In the genomic region with DNA sequence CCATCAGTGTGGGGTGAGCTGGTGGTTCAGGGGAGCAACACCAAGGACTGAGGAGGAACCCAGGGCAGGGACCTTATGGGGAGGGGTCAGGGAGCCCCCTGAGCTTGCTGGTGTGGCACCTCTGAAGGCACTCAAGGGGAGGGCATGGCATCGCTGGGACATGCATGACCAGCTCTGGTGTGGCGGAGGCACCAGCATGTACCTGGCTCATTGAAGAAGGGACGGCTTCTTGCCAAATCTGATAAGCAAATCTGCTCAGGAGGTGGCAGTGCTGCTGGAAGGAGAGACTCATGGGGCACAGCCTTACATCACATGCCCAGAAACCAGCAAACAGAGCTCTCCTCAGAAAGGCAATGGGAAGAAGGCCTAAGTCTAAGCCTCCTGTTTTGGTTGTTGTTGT, we compare ENCODE assay signal across 16 cellular contexts.
DNase-seq lines count a peak whose midpoint lies in the region; ATAC-seq and TF ChIP-seq lines count a peak whose summit lies in the region.
"Had no signal": no experiment of that assay in that cellular context is flagged by ENCODE, and none has a peak within 500 bp of the region (broad histone marks: within the 10 kb centered on the region; RNA-seq: fewer than 3 reads in every experiment).

No MANE protein-coding gene starts in this region.

- no peak overlapping the region for H4K8ac ChIP-seq in neuronal stem cell (ENCODE audit: low read depth, low read length)

- H3K14ac ChIP-seq in neuronal stem cell (ENCODE audit: low read length), result peak overlapping the region; percentile 26

- no peak overlapping the region for H2AFZ ChIP-seq in neuronal stem cell (ENCODE audit: low read length)
- H2AFZ ChIP-seq: GM23338 had no signal

- peaks cover 8 to 11% of the 10 kb centered on the region in 2 donors for H3K4me1 ChIP-seq in neuronal stem cell (ENCODE audit: control insufficient read depth in 2 of 2, insufficient read depth in 1 of 2, low read depth in 1 of 2, low read length in 2 of 2)
- H3K4me1 ChIP-seq in upper lobe of right lung, result no peaks in the 10 kb centered on the region
- peaks cover 4% of the 10 kb centered on the region for H3K4me1 ChIP-seq in colonic mucosa
- H3K4me1 ChIP-seq: BLaER1 had no signal

- no peak overlapping the region for H2BK120ac ChIP-seq in neuronal stem cell (ENCODE audit: low read depth, low read length)

- no peaks in the 10 kb centered on the region for H3K27me3 ChIP-seq in neuronal stem cell (ENCODE audit: control insufficient read depth in 3 of 3, insufficient read depth in 3 of 3, low read depth in 1 of 3, low read length in 3 of 3)
- H3K27me3 ChIP-seq in upper lobe of right lung, result no peaks in the 10 kb centered on the region
- no peaks in the 10 kb centered on the region for H3K27me3 ChIP-seq in colonic mucosa
- H3K27me3 ChIP-seq: BLaER1 had no signal

- peak; percentile 5 for DNase-seq in HT-29 (ENCODE audit: low spot score)
- no peak for DNase-seq in neuronal stem cell (ENCODE audit: low spot score)
- no peak for DNase-seq in upper lobe of right lung
- DNase-seq in NCI-H2227 treated with DMSO at 0.1 percent for 48 hours (lab: John Stamatoyannopoulos, UW), result no peak
- DNase-seq in colonic mucosa, result no peak
- DNase-seq: 8988T; CD4-positive, alpha-beta memory T cell; DMS153; DMS79; GDM1; HCEC 1CT had no signal

- no peak overlapping the region for H3K4me2 ChIP-seq in neuronal stem cell (ENCODE audit: insufficient read depth, low read length, poor library complexity, severe bottlenecking)
- H3K4me2 ChIP-seq: BLaER1, GM23338 had no signal

- H3K9ac ChIP-seq in neuronal stem cell (ENCODE audit: low read depth, low read length, poor library complexity), result no peak overlapping the region
- H3K9ac ChIP-seq in colonic mucosa (ENCODE audit: low read depth in 2 of 2, low read length in 2 of 2), result no peak overlapping the region
- H3K9ac ChIP-seq: BLaER1 had no signal

- peak overlapping the region; percentile 59 for H2BK15ac ChIP-seq in neuronal stem cell (ENCODE audit: low read length)

- no peak overlapping the region for H3K4ac ChIP-seq in neuronal stem cell (ENCODE audit: low read length)

- no peak overlapping the region for H3K23ac ChIP-seq in neuronal stem cell (ENCODE audit: low read depth, low read length, poor library complexity)

- peak overlapping the region in 1 of 2 donors; percentile 4 for H3K4me3 ChIP-seq in neuronal stem cell (ENCODE audit: low read length in 2 of 2)
- no peak overlapping the region for H3K4me3 ChIP-seq in upper lobe of right lung
- H3K4me3 ChIP-seq in colonic mucosa, result no peak overlapping the region
- H3K4me3 ChIP-seq: BLaER1, GM23338 had no signal

- ATAC-seq in esophagus mucosa (peak; percentile 22), upper lobe of right lung (peak; percentile 73), SK-N-SH treated with all-trans-retinoic acid at 6 μM for 48 hours (no peak), HG03432 (IDR thresholded peaks at IDR 0.05; ENCODE audit: unreplicated experiment) (no peak)
- ATAC-seq: GM23338 had no signal

- H2AK5ac ChIP-seq in neuronal stem cell (ENCODE audit: low read depth, low read length), result peak overlapping the region; percentile 42

- intact Hi-C loops in upper lobe of right lung (cut with DNase I) (no loop called here), colonic mucosa (cut with DNase I) (no loop called here)

- peak overlapping the region; percentile 46 for H2BK5ac ChIP-seq in neuronal stem cell (ENCODE audit: low read length)

- H3K18ac ChIP-seq in neuronal stem cell (ENCODE audit: low read length), result no peak overlapping the region

- TF ChIP-seq CTCF in upper lobe of right lung (IDR thresholded peaks at IDR 0.05) (no peak), colonic mucosa (IDR thresholded peaks at IDR 0.05) (no peak)

- H4K91ac ChIP-seq in neuronal stem cell (ENCODE audit: low read depth, low read length, poor library complexity), result no peak overlapping the region

- WGBS in neuronal stem cell (ENCODE audit: extremely low coverage in 2 of 2, insufficient read length in 2 of 2, insufficient replicate concordance in 1 of 2), 2 donors, result no CpG with 5 or more reads among the region's 3 CpGs

- H3K27ac ChIP-seq in neuronal stem cell (replicated peaks; ENCODE audit: low read length) (no peak overlapping the region), upper lobe of right lung (no peak overlapping the region), colonic mucosa (no peak overlapping the region)
- H3K27ac ChIP-seq: BLaER1 had no signal

- peaks cover 0 to 6% of the 10 kb centered on the region in 2 donors for H3K36me3 ChIP-seq in neuronal stem cell (replicated peaks in 1 of 2; ENCODE audit: control insufficient read depth in 2 of 2, insufficient read depth in 2 of 2, low read length in 2 of 2)
- H3K36me3 ChIP-seq in upper lobe of right lung, result no peaks in the 10 kb centered on the region
- H3K36me3 ChIP-seq in colonic mucosa, result no peaks in the 10 kb centered on the region
- H3K36me3 ChIP-seq: BLaER1 had no signal

- H3K79me1 ChIP-seq in neuronal stem cell (ENCODE audit: low read depth, low read length), result peaks cover 4% of the 10 kb centered on the region

- H2BK12ac ChIP-seq in neuronal stem cell (ENCODE audit: low read length), result no peak overlapping the region

- H3K9me3 ChIP-seq in neuronal stem cell (replicated peaks in 1 of 2; ENCODE audit: control insufficient read depth in 2 of 2, insufficient read depth in 1 of 2, low read depth in 1 of 2, low read length in 2 of 2) (peaks cover 0 to 2% of the 10 kb centered on the region in 2 donors), upper lobe of right lung (no peaks in the 10 kb centered on the region), colonic mucosa (no peaks in the 10 kb centered on the region)
- H3K9me3 ChIP-seq: BLaER1 had no signal

TF ChIP-seq in SK-N-SH treated with all-trans-retinoic acid at 6 μM for 48 hours, 23 proteins besides CTCF, POLR2A, EP300 and RAD21 (continues in another document):
- TF ChIP-seq, protein P1, sequence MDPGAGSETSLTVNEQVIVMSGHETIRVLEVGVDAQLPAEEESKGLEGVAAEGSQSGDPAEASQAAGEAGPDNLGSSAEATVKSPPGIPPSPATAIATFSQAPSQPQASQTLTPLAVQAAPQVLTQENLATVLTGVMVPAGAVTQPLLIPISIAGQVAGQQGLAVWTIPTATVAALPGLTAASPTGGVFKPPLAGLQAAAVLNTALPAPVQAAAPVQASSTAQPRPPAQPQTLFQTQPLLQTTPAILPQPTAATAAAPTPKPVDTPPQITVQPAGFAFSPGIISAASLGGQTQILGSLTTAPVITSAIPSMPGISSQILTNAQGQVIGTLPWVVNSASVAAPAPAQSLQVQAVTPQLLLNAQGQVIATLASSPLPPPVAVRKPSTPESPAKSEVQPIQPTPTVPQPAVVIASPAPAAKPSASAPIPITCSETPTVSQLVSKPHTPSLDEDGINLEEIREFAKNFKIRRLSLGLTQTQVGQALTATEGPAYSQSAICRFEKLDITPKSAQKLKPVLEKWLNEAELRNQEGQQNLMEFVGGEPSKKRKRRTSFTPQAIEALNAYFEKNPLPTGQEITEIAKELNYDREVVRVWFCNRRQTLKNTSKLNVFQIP (CRISPR knock-in tag; IDR thresholded peaks at IDR 0.05; ENCODE audit: borderline replicate concordance, low read depth), result no peak
- no peak for TF ChIP-seq ISL1 (CRISPR knock-in tag; IDR thresholded peaks at IDR 0.05)
- TF ChIP-seq RARB (CRISPR knock-in tag; IDR thresholded peaks at IDR 0.05), result no peak
- no peak for TF ChIP-seq ZFP30 (CRISPR knock-in tag; IDR thresholded peaks at IDR 0.05)
- no peak for TF ChIP-seq ESRRG (CRISPR knock-in tag; IDR thresholded peaks at IDR 0.05)
- no peak for TF ChIP-seq SNAI2 (CRISPR knock-in tag; IDR thresholded peaks at IDR 0.05)
- TF ChIP-seq ZFP3 (CRISPR knock-in tag; IDR thresholded peaks at IDR 0.05), result no peak
- no peak for TF ChIP-seq ARNTL (CRISPR knock-in tag; IDR thresholded peaks at IDR 0.05; ENCODE audit: borderline replicate concordance, low read depth)
- TF ChIP-seq, protein P2, sequence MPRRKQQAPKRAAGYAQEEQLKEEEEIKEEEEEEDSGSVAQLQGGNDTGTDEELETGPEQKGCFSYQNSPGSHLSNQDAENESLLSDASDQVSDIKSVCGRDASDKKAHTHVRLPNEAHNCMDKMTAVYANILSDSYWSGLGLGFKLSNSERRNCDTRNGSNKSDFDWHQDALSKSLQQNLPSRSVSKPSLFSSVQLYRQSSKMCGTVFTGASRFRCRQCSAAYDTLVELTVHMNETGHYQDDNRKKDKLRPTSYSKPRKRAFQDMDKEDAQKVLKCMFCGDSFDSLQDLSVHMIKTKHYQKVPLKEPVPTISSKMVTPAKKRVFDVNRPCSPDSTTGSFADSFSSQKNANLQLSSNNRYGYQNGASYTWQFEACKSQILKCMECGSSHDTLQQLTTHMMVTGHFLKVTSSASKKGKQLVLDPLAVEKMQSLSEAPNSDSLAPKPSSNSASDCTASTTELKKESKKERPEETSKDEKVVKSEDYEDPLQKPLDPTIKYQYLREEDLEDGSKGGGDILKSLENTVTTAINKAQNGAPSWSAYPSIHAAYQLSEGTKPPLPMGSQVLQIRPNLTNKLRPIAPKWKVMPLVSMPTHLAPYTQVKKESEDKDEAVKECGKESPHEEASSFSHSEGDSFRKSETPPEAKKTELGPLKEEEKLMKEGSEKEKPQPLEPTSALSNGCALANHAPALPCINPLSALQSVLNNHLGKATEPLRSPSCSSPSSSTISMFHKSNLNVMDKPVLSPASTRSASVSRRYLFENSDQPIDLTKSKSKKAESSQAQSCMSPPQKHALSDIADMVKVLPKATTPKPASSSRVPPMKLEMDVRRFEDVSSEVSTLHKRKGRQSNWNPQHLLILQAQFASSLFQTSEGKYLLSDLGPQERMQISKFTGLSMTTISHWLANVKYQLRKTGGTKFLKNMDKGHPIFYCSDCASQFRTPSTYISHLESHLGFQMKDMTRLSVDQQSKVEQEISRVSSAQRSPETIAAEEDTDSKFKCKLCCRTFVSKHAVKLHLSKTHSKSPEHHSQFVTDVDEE (CRISPR knock-in tag; IDR thresholded peaks at IDR 0.05), result no peak
- TF ChIP-seq TCF4 (CRISPR knock-in tag; IDR thresholded peaks at IDR 0.05; ENCODE audit: borderline replicate concordance), result no peak
- no peak for TF ChIP-seq PPARA (CRISPR knock-in tag; IDR thresholded peaks at IDR 0.05; ENCODE audit: borderline replicate concordance)

Comparison
In these comparisons a context has a peak if more than half of its experiments do, and no peak if none do; other contexts are left out.
1. ATAC-seq: peak in esophagus mucosa (single experiment) and upper lobe of right lung (single experiment); none in SK-N-SH treated with all-trans-retinoic acid at 6 μM for 48 hours (single experiment) and HG03432 (single experiment).